Comparison of ENCODE assay signal across 8 cellular contexts in the genomic region with DNA sequence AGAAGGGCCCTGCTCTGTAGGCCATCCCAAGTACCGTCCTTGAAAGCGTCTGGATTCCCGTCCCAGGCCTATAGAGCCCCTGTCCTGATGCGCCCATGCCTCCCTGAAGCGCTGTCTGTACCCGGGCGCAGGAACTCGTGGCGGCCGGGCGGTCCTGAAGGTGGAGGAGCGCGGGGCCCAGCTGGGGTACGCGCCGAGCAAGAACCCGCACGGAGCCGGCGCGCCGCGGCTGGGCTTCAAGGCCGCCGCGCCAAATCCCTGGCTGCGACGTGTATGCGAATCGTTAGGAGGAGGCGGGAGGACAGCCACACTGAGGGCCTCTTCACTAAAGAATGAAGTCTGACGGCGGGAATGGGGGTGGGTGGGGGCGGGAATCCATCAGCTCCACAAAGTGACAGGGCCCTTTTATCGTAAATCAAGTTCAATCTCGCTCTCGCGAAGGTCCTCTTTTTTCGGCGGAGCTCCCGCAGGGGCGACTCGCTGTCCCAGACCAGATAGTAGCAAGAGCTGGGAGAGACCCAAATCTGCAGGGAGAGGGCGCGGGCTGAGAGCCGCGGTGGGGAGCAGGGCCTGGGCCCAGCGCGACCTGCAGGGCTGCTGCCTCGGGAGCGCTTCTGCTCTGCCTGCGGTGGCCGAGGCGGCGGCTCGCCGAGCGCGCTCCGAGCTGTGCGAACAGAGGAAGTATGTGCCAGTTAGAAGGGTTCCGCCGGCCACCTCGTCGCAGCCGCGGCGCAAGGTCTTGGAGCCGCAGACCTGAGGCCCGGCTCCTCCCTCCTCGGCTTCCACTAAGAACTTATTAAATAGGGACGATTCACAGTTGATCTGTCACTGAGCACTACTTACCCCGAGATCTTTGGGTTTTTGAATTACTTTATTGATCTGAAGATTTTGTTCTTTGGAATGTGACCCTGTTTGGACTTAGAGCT. TPM values are rescaled to one million over a fixed set of nuclear protein-coding genes. Genes with fewer than 3 reads are reported as not detected.
A peak's percentile ranks its signal among the peaks of the same experiment; 100 is the strongest.
DNase-seq lines count a peak whose midpoint lies in the region; ATAC-seq and TF ChIP-seq lines count a peak whose summit lies in the region.

No MANE protein-coding gene starts in this region.

- no peaks in the 10 kb centered on the region for H3K9me3 ChIP-seq in neuron (ENCODE audit: low read length)

- peak overlapping the region; percentile 32 for H3K4me3 ChIP-seq in neuron (ENCODE audit: low read length)

- no peaks in the 10 kb centered on the region for H3K9me3 Mint-ChIP-seq in endothelial cell (ENCODE audit: unreplicated experiment)

- no peak for TF ChIP-seq CTCF in endothelial cell (IDR thresholded peaks at IDR 0.05; ENCODE audit: unreplicated experiment)

- peak; percentile 35 for DNase-seq in DMS153 treated with DMSO at 0.1 percent for 48 hours (lab: John Stamatoyannopoulos, UW; ENCODE audit: unreplicated experiment)
- peak; percentile 50 for DNase-seq in NCI-H1105 treated with DMSO at 0.1 percent for 48 hours (lab: John Stamatoyannopoulos, UW)
- peak; percentile 63 for DNase-seq in endothelial cell (ENCODE audit: low spot score)
- DNase-seq in LoVo (ENCODE audit: low spot score) = no peak
- DNase-seq in NCI-H446 treated with DMSO at 0.1 percent for 48 hours (lab: John Stamatoyannopoulos, UW) = no peak
- no peak for DNase-seq in activated CD4-positive, CD25-positive, alpha-beta regulatory T cell treated with anti-CD3 and anti-CD28 coated beads, Interleukin-2, amount 50 U/mL, for 72 hours

- no peak overlapping the region for H3K27ac Mint-ChIP-seq in endothelial cell (ENCODE audit: unreplicated experiment)

- H3K27me3 ChIP-seq in neuron (ENCODE audit: insufficient read depth, low read length) = peaks cover 75% of the 10 kb centered on the region

- H3K4me3 Mint-ChIP-seq in endothelial cell (ENCODE audit: unreplicated experiment) = peak overlapping the region; percentile 8

- peaks cover 1% of the 10 kb centered on the region for H3K36me3 Mint-ChIP-seq in endothelial cell (ENCODE audit: low read depth, unreplicated experiment)

- H2AFZ ChIP-seq in neuron (ENCODE audit: low read depth, low read length) = peak overlapping the region; percentile 76

- ATAC-seq in GM19035 (IDR thresholded peaks at IDR 0.05; ENCODE audit: unreplicated experiment) = no peak

- peaks cover 32% of the 10 kb centered on the region for H3K27me3 Mint-ChIP-seq in endothelial cell (ENCODE audit: unreplicated experiment)

- peaks cover 16% of the 10 kb centered on the region for H3K4me1 Mint-ChIP-seq in endothelial cell (ENCODE audit: unreplicated experiment)

- peaks cover 16% of the 10 kb centered on the region for H3K4me1 ChIP-seq in neuron (ENCODE audit: insufficient read depth, low read length)

- no peaks in the 10 kb centered on the region for H3K36me3 ChIP-seq in neuron (ENCODE audit: insufficient read depth, low read length)

RNA-seq across cellular contexts. Expression of a gene that starts 10.4 kb away (rescaled TPM):
- not detected for total RNA-seq in endothelial cell (ENCODE audit: unreplicated experiment)

Comparison
In these comparisons a context has a peak if more than half of its experiments do, and no peak if none do; other contexts are left out.
1. DNase-seq: peak in DMS153 treated with DMSO at 0.1 percent for 48 hours (single experiment), NCI-H1105 treated with DMSO at 0.1 percent for 48 hours (single experiment) and endothelial cell (single experiment); none in LoVo (single experiment), NCI-H446 treated with DMSO at 0.1 percent for 48 hours (single experiment) and activated CD4-positive, CD25-positive, alpha-beta regulatory T cell treated with anti-CD3 and anti-CD28 coated beads, Interleukin-2, amount 50 U/mL, for 72 hours (single experiment).